ENCODE assay signal across 1 cellular context in genomic region chr5:38382898-38383297, GRCh38.
TF ChIP-seq lines count a peak whose summit lies in the region.

No MANE protein-coding gene starts in this region.

TF ChIP-seq in HepG2, 621 proteins besides CTCF, POLR2A, EP300 and RAD21 (continued from another document and continues in another):
- TF ChIP-seq MNT (IDR thresholded peaks at IDR 0.05) (no peak), ZNF44 (CRISPR knock-in tag; IDR thresholded peaks at IDR 0.05) (no peak), ZBTB3 (CRISPR knock-in tag; IDR thresholded peaks at IDR 0.05; ENCODE audit: borderline replicate concordance, low read depth) (no peak), ZNF510 (CRISPR knock-in tag; IDR thresholded peaks at IDR 0.05; ENCODE audit: low read depth) (no peak), ZBTB26 (CRISPR knock-in tag; IDR thresholded peaks at IDR 0.05; ENCODE audit: borderline replicate concordance) (no peak), ZNF691 (CRISPR knock-in tag; IDR thresholded peaks at IDR 0.05; ENCODE audit: borderline replicate concordance, low read depth) (no peak), ATF2 (CRISPR knock-in tag; IDR thresholded peaks at IDR 0.05) (peak; percentile 87), SKIL (CRISPR knock-in tag; IDR thresholded peaks at IDR 0.05; ENCODE audit: borderline replicate concordance) (no peak), TBP (CRISPR knock-in tag; IDR thresholded peaks at IDR 0.05) (no peak), MYC (CRISPR knock-in tag; IDR thresholded peaks at IDR 0.05; ENCODE audit: borderline replicate concordance) (no peak), TRIM22 (IDR thresholded peaks at IDR 0.05) (no peak), KDM2A (CRISPR knock-in tag; IDR thresholded peaks at IDR 0.05; ENCODE audit: borderline replicate concordance, low read depth) (peak; percentile 57; the same call in 1 of the 2 replicates), FOXM1 (CRISPR knock-in tag; IDR thresholded peaks at IDR 0.05) (no peak), PBX3 (CRISPR knock-in tag; IDR thresholded peaks at IDR 0.05; ENCODE audit: borderline replicate concordance) (no peak), ISX (CRISPR knock-in tag; conservative IDR thresholded peaks at IDR 0.05) (no peak), RBM39 (IDR thresholded peaks at IDR 0.05; ENCODE audit: low read depth, low read length, poor library complexity, severe bottlenecking) (no peak), ARID5B (CRISPR knock-in tag; IDR thresholded peaks at IDR 0.05) (peak; percentile 86), ZNF281 (CRISPR knock-in tag; IDR thresholded peaks at IDR 0.05; ENCODE audit: borderline replicate concordance) (no peak; the same call in 1 of the 2 replicates), PAXIP1 (CRISPR knock-in tag; conservative IDR thresholded peaks at IDR 0.05) (peak; percentile 72), ZSCAN22 (CRISPR knock-in tag; IDR thresholded peaks at IDR 0.05) (no peak), ZNF326 (CRISPR knock-in tag; IDR thresholded peaks at IDR 0.05; ENCODE audit: borderline replicate concordance) (no peak), POLR2AphosphoS2 (IDR thresholded peaks at IDR 0.05; ENCODE audit: low read depth, low read length) (no peak), DDIT3 (CRISPR knock-in tag; IDR thresholded peaks at IDR 0.05) (no peak), KDM3A (CRISPR knock-in tag; IDR thresholded peaks at IDR 0.05; ENCODE audit: low read depth) (peak; percentile 32; the same call in 1 of the 2 replicates), CBFB (CRISPR knock-in tag; IDR thresholded peaks at IDR 0.05) (no peak), IKZF1 (IDR thresholded peaks at IDR 0.05) (no peak), RFX1 (IDR thresholded peaks at IDR 0.05) (no peak), ZNF282 (IDR thresholded peaks at IDR 0.05; ENCODE audit: partially characterized antibody) (no peak), MBD4 (IDR thresholded peaks at IDR 0.05; ENCODE audit: borderline replicate concordance, low read length) (no peak), ZNF34 (CRISPR knock-in tag; IDR thresholded peaks at IDR 0.05; ENCODE audit: borderline replicate concordance) (no peak), ZNF615 (CRISPR knock-in tag; IDR thresholded peaks at IDR 0.05; ENCODE audit: borderline replicate concordance) (no peak), ZNF569 (CRISPR knock-in tag; IDR thresholded peaks at IDR 0.05; ENCODE audit: borderline replicate concordance) (no peak), ZNF879 (CRISPR knock-in tag; IDR thresholded peaks at IDR 0.05) (no peak), TOE1 (CRISPR knock-in tag; IDR thresholded peaks at IDR 0.05) (no peak), ZNF263 (CRISPR knock-in tag; IDR thresholded peaks at IDR 0.05) (no peak), MYNN (CRISPR knock-in tag; IDR thresholded peaks at IDR 0.05; ENCODE audit: low read depth) (no peak)
